ENCODE assay signal across 23 cellular contexts in the genomic region with DNA sequence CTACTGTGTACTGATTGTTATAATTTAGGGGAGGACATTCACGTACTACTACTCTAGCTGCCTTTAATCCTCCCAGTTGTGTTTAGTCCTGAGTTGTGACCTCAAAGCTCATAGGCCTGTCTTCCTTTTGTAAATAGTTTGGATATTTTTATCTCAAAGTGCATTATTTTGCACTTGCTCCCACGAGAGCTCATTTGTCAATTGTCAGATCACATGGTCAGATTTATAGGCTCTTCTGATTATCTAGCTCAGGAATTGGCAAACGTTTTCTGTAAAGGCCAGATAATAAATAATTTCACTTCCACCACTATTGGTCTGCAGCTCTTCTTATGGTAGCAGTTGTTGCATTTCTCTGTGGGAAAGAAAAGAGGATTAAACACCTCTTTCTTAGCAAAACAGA.
"Had no signal": no experiment of that assay in that cellular context is flagged by ENCODE, and none has a peak within 500 bp of the region (broad histone marks: within the 10 kb centered on the region; RNA-seq: fewer than 3 reads in every experiment).

No MANE protein-coding gene starts in this region.

- H3K4me3 ChIP-seq: PC-9, Peyer's patch, SJCRH30 had no signal

- H3K27me3 ChIP-seq: Peyer's patch had no signal

- ATAC-seq: HepG2, Right ventricle myocardium inferior, SK-N-SH treated with all-trans-retinoic acid at 6 μM for 48 hours had no signal

- H3K27ac ChIP-seq: KMS-11, PC-9, Peyer's patch, SJCRH30 had no signal

- H3K36me3 ChIP-seq: Peyer's patch, SJCRH30 had no signal

- H3K4me1 ChIP-seq: Peyer's patch had no signal

- DNase-seq: IMR-90, Kasumi-1, MM.1S, NCI-H1092 treated with DMSO at 0.1 percent for 48 hours, NCI-H1436, NCI-H187, NCI-H2029, NCI-H2081 treated with DMSO at 0.1 percent for 48 hours, NCI-H2171, NCI-H226, NCI-H446, NCI-H510A, NCI-H524 treated with DMSO at 0.1 percent for 48 hours, NCI-H69, NCI-H774, PC-9, Peyer's patch, SHP77 treated with DMSO at 0.1 percent for 48 hours, SJCRH30 had no signal

- H3K9me3 ChIP-seq: Peyer's patch, SJCRH30 had no signal

- H3K4me2 ChIP-seq: KMS-11, PC-9 had no signal
